In the genomic region with DNA sequence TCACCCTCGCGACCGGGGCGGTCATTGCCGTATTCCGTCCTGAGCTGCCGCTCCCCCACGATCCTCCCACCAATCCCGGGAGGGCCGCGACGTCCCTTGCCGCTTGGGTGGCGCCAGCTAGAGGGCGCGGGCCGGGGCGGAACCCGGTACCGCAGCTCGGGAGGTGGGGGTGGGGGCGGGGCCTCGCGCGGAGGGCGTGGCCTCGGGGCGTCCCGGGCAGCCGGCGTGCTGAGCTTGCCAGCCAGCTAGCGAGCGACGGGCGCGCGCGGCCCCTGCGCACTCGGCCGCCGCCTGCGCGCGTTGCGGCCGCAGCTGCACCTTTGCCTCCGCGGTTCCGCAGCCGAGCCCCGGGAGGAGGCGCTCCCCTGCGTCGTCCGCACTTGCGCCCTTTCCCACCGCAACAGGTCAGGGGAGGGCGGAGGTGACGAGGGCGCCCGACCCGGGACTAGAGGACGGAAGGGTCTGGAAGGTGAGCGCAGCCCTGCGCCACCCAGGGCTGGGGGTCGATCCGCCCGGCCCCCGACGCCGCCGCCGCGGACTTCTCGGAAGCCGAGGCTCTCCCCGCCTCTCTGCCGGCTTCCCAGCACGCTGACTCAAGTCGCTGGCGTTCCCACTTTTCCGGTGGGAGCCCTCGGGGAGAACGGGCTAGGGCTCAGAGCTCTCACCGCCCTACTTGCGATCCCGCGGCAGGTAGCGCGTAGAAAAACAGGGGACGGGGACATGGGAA, we compare ENCODE assay signal across 8 cellular contexts. TPM values are rescaled to one million over a fixed set of nuclear protein-coding genes. Genes with fewer than 3 reads are reported as not detected.
DNase-seq lines count a peak whose midpoint lies in the region; ATAC-seq and TF ChIP-seq lines count a peak whose summit lies in the region.

A gene with protein sequence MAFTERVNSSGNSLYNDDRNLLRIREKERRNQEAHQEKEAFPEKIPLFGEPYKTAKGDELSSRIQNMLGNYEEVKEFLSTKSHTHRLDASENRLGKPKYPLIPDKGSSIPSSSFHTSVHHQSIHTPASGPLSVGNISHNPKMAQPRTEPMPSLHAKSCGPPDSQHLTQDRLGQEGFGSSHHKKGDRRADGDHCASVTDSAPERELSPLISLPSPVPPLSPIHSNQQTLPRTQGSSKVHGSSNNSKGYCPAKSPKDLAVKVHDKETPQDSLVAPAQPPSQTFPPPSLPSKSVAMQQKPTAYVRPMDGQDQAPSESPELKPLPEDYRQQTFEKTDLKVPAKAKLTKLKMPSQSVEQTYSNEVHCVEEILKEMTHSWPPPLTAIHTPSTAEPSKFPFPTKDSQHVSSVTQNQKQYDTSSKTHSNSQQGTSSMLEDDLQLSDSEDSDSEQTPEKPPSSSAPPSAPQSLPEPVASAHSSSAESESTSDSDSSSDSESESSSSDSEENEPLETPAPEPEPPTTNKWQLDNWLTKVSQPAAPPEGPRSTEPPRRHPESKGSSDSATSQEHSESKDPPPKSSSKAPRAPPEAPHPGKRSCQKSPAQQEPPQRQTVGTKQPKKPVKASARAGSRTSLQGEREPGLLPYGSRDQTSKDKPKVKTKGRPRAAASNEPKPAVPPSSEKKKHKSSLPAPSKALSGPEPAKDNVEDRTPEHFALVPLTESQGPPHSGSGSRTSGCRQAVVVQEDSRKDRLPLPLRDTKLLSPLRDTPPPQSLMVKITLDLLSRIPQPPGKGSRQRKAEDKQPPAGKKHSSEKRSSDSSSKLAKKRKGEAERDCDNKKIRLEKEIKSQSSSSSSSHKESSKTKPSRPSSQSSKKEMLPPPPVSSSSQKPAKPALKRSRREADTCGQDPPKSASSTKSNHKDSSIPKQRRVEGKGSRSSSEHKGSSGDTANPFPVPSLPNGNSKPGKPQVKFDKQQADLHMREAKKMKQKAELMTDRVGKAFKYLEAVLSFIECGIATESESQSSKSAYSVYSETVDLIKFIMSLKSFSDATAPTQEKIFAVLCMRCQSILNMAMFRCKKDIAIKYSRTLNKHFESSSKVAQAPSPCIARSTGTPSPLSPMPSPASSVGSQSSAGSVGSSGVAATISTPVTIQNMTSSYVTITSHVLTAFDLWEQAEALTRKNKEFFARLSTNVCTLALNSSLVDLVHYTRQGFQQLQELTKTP (plus strand): TSS at position 240 of the 727 bp plus-strand sequence. CDS start 13,523 bp downstream, outside the sequence.

- ATAC-seq in GM21526 (IDR thresholded peaks at IDR 0.05; ENCODE audit: low FRiP score, unreplicated experiment), result peak; percentile 52

- peak within 1 kb of the TSS; percentile 97 for H3K9ac ChIP-seq in OCI-LY3 (ENCODE audit: low read length)

- H3K4me2 ChIP-seq in OCI-LY3 (ENCODE audit: low read length), result peak within 1 kb of the TSS; percentile 94

- peaks cover 15% of the 10 kb centered on the region; the same call in 1 of the 2 replicates for H4K20me1 ChIP-seq in OCI-LY3 (ENCODE audit: insufficient read depth, low read length)

- peak; percentile 36 for TF ChIP-seq CTCF in OCI-LY3 (IDR thresholded peaks at IDR 0.05; ENCODE audit: low read depth, low read length)
- peak; percentile 37 for TF ChIP-seq CTCF in epithelial cell of esophagus (IDR thresholded peaks at IDR 0.05; ENCODE audit: insufficient read depth, low read depth, low read length, missing control alignments)

- H3K4me1 ChIP-seq in OCI-LY3 (ENCODE audit: low read length), result peaks cover 33% of the 10 kb centered on the region

- no peaks in the 10 kb centered on the region for H3K36me3 ChIP-seq in OCI-LY3 (replicated peaks; ENCODE audit: low read depth, low read length)

- H3K4me3 ChIP-seq in OCI-LY3 (ENCODE audit: low read length) (peak within 1 kb of the TSS; percentile 98), epithelial cell of esophagus (ENCODE audit: low read length) (peak within 1 kb of the TSS; percentile 87)

- peak within 1 kb of the TSS; percentile 62 for H2AFZ ChIP-seq in OCI-LY3 (ENCODE audit: low read depth, low read length)

- H3K27me3 ChIP-seq in OCI-LY3 (ENCODE audit: low read depth, low read length), result no peaks in the 10 kb centered on the region

- no peaks in the 10 kb centered on the region for H3K9me3 ChIP-seq in OCI-LY3 (ENCODE audit: insufficient read depth, low read length)

- peak within 1 kb of the TSS; percentile 86 for H3K27ac ChIP-seq in OCI-LY3 (ENCODE audit: low read length)

- H3K79me2 ChIP-seq in OCI-LY3 (ENCODE audit: low read length), result peaks cover 39% of the 10 kb centered on the region

- peak; percentile 94 for DNase-seq in DMS 273 (lab: John Stamatoyannopoulos, UW; ENCODE audit: unreplicated experiment)
- DNase-seq in HuH-7.5 (ENCODE audit: low spot score), result peak; percentile 78
- peak; percentile 71 for DNase-seq in activated T-cell treated with anti-CD3 and anti-CD28 coated beads for 1 hour (ENCODE audit: low read depth)
- DNase-seq in epithelial cell of esophagus (ENCODE audit: low read depth), result peak; percentile 92
- peak; percentile 91 for DNase-seq in mucosa of gallbladder (ENCODE audit: low spot score)
- peak; percentile 89 for DNase-seq in stimulated activated CD8-positive, alpha-beta memory T cell treated with anti-CD3 and anti-CD28 coated beads, Interleukin-4, amount 100 ng/mL, for 48 hours

RNA-seq across cellular contexts. Expression of the gene that starts here (rescaled TPM):
- total RNA-seq in mucosa of gallbladder, result 97.3 TPM

Comparison
In these comparisons a context has a peak if more than half of its experiments do, and no peak if none do; other contexts are left out.
1. Peak in every context shown above with its lines: DNase-seq, ATAC-seq, H3K4me3 ChIP-seq and H3K27ac ChIP-seq.